In the genomic region with DNA sequence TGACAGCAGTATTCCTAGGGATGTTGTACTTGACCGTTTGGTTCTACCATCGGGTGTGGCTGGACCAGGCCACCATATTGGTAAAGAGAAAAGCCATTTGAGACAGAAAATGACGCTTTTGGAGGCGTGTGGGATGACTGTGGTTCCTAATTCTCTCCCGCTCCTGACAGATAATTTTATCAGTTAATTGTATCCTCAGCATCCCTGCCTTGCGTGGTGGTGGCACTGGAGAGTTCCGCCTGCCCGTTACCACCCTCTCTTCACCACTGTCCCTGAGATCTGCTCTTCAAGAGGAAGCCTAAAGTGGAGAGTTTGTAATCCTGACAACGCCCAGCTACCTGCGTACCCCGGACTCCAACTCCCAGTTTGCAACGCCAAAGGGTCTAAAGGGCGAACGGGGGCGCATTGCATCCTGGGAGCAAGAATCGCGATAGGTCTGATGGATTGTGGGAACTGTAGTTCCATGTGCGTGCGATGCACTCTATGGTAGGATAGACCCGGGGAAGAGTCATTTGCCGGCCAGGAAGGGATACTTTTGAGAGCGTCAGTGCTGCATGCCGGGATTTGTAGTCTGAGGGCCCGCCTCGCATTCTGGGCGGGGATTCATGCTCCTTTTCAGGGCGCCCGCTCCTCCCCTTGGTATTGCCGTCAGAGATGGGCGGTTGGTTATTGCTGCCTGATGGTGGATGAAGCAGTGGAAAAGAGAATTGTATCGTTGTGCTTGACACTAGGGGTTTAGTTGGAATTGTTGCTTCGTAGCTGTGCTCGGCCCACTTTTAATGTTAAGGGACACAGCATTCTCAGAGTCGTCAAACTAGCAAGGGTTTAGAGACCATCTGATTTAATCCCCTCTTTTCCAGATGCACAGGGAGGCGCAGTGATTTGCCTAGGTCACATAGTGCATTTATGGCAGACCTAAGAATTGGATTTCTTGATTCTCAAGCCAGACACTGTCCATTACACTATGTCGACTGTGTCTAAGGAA, we compare ENCODE assay signal across 9 cellular contexts. TPM values are rescaled to one million over a fixed set of nuclear protein-coding genes. Genes with fewer than 3 reads are reported as not detected.
DNase-seq lines count a peak whose midpoint lies in the region; ATAC-seq and TF ChIP-seq lines count a peak whose summit lies in the region.
"Had no signal": no experiment of that assay in that cellular context is flagged by ENCODE, and none has a peak within 500 bp of the region (broad histone marks: within the 10 kb centered on the region; RNA-seq: fewer than 3 reads in every experiment).

No MANE protein-coding gene starts in this region.

- H3K4me1 Mint-ChIP-seq in CD14-positive monocyte = peaks cover 15% of the 10 kb centered on the region
- peaks cover 15% of the 10 kb centered on the region for H3K4me1 Mint-ChIP-seq in activated CD4-positive, alpha-beta T cell treated with anti-CD3 and anti-CD28 coated beads, Interleukin-2, amount 10 ng/mL, durations not matched to agents 7 days and 5 days

- CTCF ChIA-PET in activated CD4-positive, alpha-beta T cell treated with anti-CD3 and anti-CD28 coated beads, Interleukin-2, amount 10 ng/mL, durations not matched to agents 7 days and 5 days (lab: Charles Lee) = interaction anchor here (0.5 to 4.2 kb wide), 27 partner anchors 12 to 232 kb away, joined by 3 to 41 read pairs (median 4); a partner anchor contains a TSS

- intact Hi-C loops in CD14-positive monocyte (cut with micrococcal nuclease) = loop anchor here (2.0 to 10.0 kb wide), 5 partner anchors 49 to 615 kb away; a partner anchor contains a TSS

- H3K27ac Mint-ChIP-seq in CD14-positive monocyte = no peak overlapping the region
- H3K27ac Mint-ChIP-seq in activated CD4-positive, alpha-beta T cell treated with anti-CD3 and anti-CD28 coated beads, Interleukin-2, amount 10 ng/mL, durations not matched to agents 7 days and 5 days = no peak overlapping the region
- H3K27ac Mint-ChIP-seq: stimulated activated naive CD8-positive, alpha-beta T cell treated with anti-CD3 and anti-CD28 coated beads, Interleukin-15, Interleukin-2, amounts not matched to agents 100 ng/mL and 50 ng/mL, for 24 hours had no signal

- H3K4me3 Mint-ChIP-seq in CD14-positive monocyte = no peak overlapping the region
- H3K4me3 Mint-ChIP-seq in activated CD4-positive, alpha-beta T cell treated with anti-CD3 and anti-CD28 coated beads, Interleukin-2, amount 10 ng/mL, durations not matched to agents 7 days and 5 days = no peak overlapping the region
- H3K4me3 Mint-ChIP-seq: stimulated activated naive CD8-positive, alpha-beta T cell treated with anti-CD3 and anti-CD28 coated beads, Interleukin-15, Interleukin-2, amounts not matched to agents 100 ng/mL and 50 ng/mL, for 24 hours had no signal

- DNase-seq in CD14-positive monocyte (ENCODE audit: low spot score) (peak; percentile 99), NCI-H526 treated with DMSO at 0.1 percent for 48 hours (lab: John Stamatoyannopoulos, UW) (peak; percentile 100), dedifferentiated amniotic fluid mesenchymal stem cell (ENCODE audit: extremely low spot score) (peak; percentile 99), left kidney (ENCODE audit: low read depth, low spot score) (peak; percentile 100)
- DNase-seq in activated CD4-positive, alpha-beta T cell treated with anti-CD3 and anti-CD28 coated beads, Interleukin-2, amount 10 ng/mL, durations not matched to agents 7 days and 5 days = peak; percentile 98
- peak; percentile 96 for DNase-seq in stimulated activated CD4-positive, alpha-beta T cell treated with anti-CD3 and anti-CD28 coated beads, Interleukin-1b, Interleukin-23, amount 100 ng/mL, for 48 hours

- H3K36me3 Mint-ChIP-seq in CD14-positive monocyte = peaks cover 8 to 9% of the 10 kb centered on the region in 2 donors
- H3K36me3 Mint-ChIP-seq in activated CD4-positive, alpha-beta T cell treated with anti-CD3 and anti-CD28 coated beads, Interleukin-2, amount 10 ng/mL, durations not matched to agents 7 days and 5 days (ENCODE audit: low read depth) = peaks cover 26% of the 10 kb centered on the region

- TF ChIP-seq CTCF in CD14-positive monocyte (IDR thresholded peaks at IDR 0.05) = no peak

- POLR2A ChIA-PET in activated CD4-positive, alpha-beta T cell treated with anti-CD3 and anti-CD28 coated beads, Interleukin-2, amount 10 ng/mL, durations not matched to agents 7 days and 5 days (lab: Charles Lee) = interaction anchor here (0.8 to 1.6 kb wide), 3 partner anchors 188 to 233 kb away, joined by 3 to 10 read pairs (median 3); a partner anchor contains a TSS

- peak; percentile 52 for ATAC-seq in GM19372 (IDR thresholded peaks at IDR 0.05; ENCODE audit: low read depth, unreplicated experiment)
- ATAC-seq in HG03520 (IDR thresholded peaks at IDR 0.05; ENCODE audit: unreplicated experiment) = peak; percentile 53

- no peaks in the 10 kb centered on the region for H3K9me3 Mint-ChIP-seq in CD14-positive monocyte
- no peaks in the 10 kb centered on the region for H3K9me3 Mint-ChIP-seq in activated CD4-positive, alpha-beta T cell treated with anti-CD3 and anti-CD28 coated beads, Interleukin-2, amount 10 ng/mL, durations not matched to agents 7 days and 5 days
- H3K9me3 Mint-ChIP-seq: stimulated activated naive CD8-positive, alpha-beta T cell treated with anti-CD3 and anti-CD28 coated beads, Interleukin-15, Interleukin-2, amounts not matched to agents 100 ng/mL and 50 ng/mL, for 24 hours had no signal

- H3K27me3 Mint-ChIP-seq in CD14-positive monocyte (ENCODE audit: low read depth in 3 of 3) = peaks cover 0 to 3% (median 3%) of the 10 kb centered on the region in 3 donors
- no peaks in the 10 kb centered on the region for H3K27me3 Mint-ChIP-seq in activated CD4-positive, alpha-beta T cell treated with anti-CD3 and anti-CD28 coated beads, Interleukin-2, amount 10 ng/mL, durations not matched to agents 7 days and 5 days
- H3K27me3 Mint-ChIP-seq: stimulated activated naive CD8-positive, alpha-beta T cell treated with anti-CD3 and anti-CD28 coated beads, Interleukin-15, Interleukin-2, amounts not matched to agents 100 ng/mL and 50 ng/mL, for 24 hours had no signal

RNA-seq across cellular contexts. Expression of a gene that starts 1.0 kb away (rescaled TPM):
- polyA plus RNA-seq in CD14-positive monocyte = 1 to 10 TPM; 1.4 to 2.5 TPM
- 10 to 100 TPM; 72.3 to 78.1 TPM for total RNA-seq in activated CD4-positive, alpha-beta T cell treated with anti-CD3 and anti-CD28 coated beads, Interleukin-2, amount 10 ng/mL, durations not matched to agents 7 days and 5 days

RNA-seq across cellular contexts. Expression of a gene that starts 49.4 kb away (rescaled TPM):
- 1 to 10 TPM; 3.7 to 4.5 TPM for polyA plus RNA-seq in CD14-positive monocyte
- 10 to 100 TPM; 26.8 to 27.8 TPM for total RNA-seq in activated CD4-positive, alpha-beta T cell treated with anti-CD3 and anti-CD28 coated beads, Interleukin-2, amount 10 ng/mL, durations not matched to agents 7 days and 5 days

RNA-seq across cellular contexts. Expression of a gene that starts 53.5 kb away (rescaled TPM):
- polyA plus RNA-seq in CD14-positive monocyte = under 1 TPM; 0.18 to 0.33 TPM
- not detected for total RNA-seq in activated CD4-positive, alpha-beta T cell treated with anti-CD3 and anti-CD28 coated beads, Interleukin-2, amount 10 ng/mL, durations not matched to agents 7 days and 5 days

RNA-seq across cellular contexts. Expression of a gene that starts 54.8 kb away (rescaled TPM):
- 100 to 1,000 TPM; 244 to 271 TPM for polyA plus RNA-seq in CD14-positive monocyte
- total RNA-seq in activated CD4-positive, alpha-beta T cell treated with anti-CD3 and anti-CD28 coated beads, Interleukin-2, amount 10 ng/mL, durations not matched to agents 7 days and 5 days = 100 to 1,000 TPM; 200 to 212 TPM

Comparison
In these comparisons a context has a peak if more than half of its experiments do, and no peak if none do; other contexts are left out.
1. Peak in every context shown above with its lines: DNase-seq and ATAC-seq.